Comparison of ENCODE assay signal across 7 cellular contexts in the genomic region with DNA sequence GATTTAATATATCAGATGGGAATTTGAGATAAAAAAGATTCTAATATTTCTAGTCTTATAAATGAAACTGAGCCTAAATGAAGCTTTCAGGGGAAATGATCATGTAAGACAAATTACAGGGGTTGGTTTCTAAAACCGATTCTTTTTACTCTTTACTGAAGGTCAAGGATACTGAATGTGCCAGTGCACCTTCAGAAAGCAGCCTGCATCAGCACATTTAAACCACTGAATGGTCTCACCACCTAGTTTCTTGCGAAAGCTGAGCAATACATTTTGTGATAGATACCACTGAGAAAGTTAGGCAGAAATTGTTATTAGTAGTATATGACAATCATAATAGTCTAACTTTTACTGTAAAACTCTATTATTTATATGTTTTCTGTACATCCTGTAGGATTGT.
"Had no signal": no experiment of that assay in that cellular context is flagged by ENCODE, and none has a peak within 500 bp of the region (broad histone marks: within the 10 kb centered on the region; RNA-seq: fewer than 3 reads in every experiment).

No MANE protein-coding gene starts in this region.

- FAIRE-seq: G401.6, GM12878, GM12891, GM18507, GM19239 had no signal

- ATAC-seq: GM12878 had no signal

- DNase-seq: GDM1, GF-D8 had no signal

- H3K4me3 ChIP-seq: GM12878 had no signal
